Comparison of ENCODE assay signal across 8 cellular contexts in genomic region chr17:17237026-17237799, GRCh38. TPM values are rescaled to one million over a fixed set of nuclear protein-coding genes. Genes with fewer than 3 reads are reported as not detected.
DNase-seq lines count a peak whose midpoint lies in the region; ATAC-seq, FAIRE-seq and TF ChIP-seq lines count a peak whose summit lies in the region.

FLCN (minus strand) TSS chr17:17237168; CDS start chr17:17228137, 9,031 bp downstream.

- FAIRE-seq in GM12892 (lab: Jason Lieb, UNC) = peak; percentile 81

- peak; percentile 92 for TF ChIP-seq POLR2A in GM12892 (IDR thresholded peaks at IDR 0.05; ENCODE audit: low read depth, low read length)
- peak; percentile 67 to 69 for TF ChIP-seq POLR2A in adrenal gland (IDR thresholded peaks at IDR 0.05)
- peak in 1 of 2 donors; percentile 79 for TF ChIP-seq POLR2A in heart left ventricle (IDR thresholded peaks at IDR 0.05)

- peaks cover 16% of the 10 kb centered on the region for H3K4me1 Mint-ChIP-seq in type B pancreatic cell (ENCODE audit: unreplicated experiment)

- H3K36me3 ChIP-seq in adrenal gland (replicated peaks in 1 of 2) (peaks cover 0 to 4% of the 10 kb centered on the region in 2 donors), heart left ventricle (peaks cover 0 to 9% (median 5%) of the 10 kb centered on the region in 9 donors)

- no peaks in the 10 kb centered on the region for H3K9me3 Mint-ChIP-seq in type B pancreatic cell

- no peaks in the 10 kb centered on the region for H3K36me3 Mint-ChIP-seq in type B pancreatic cell

- intact Hi-C loops in adrenal gland (cut with DNase I) = no loop called here
- intact Hi-C loops in heart left ventricle (cut with DNase I) = loop anchor here in 5 of 10 donors (2.0 to 10.0 kb wide), 8 partner anchors 45 to 235 kb away; partner anchors contain the start of gene COPS3 (in 1 of the 5)
- intact Hi-C loops in posterior cingulate gyrus (cut with DNase I) = loop anchor here (2.0 kb wide), 2 partner anchors 32 to 44 kb away; partner anchors contain the start of gene COPS3

- H3K27ac ChIP-seq in adrenal gland = peak within 1 kb of the TSS; percentile 79 to 98 (median 97)
- H3K27ac ChIP-seq in heart left ventricle = peak within 1 kb of the TSS; percentile 92 to 99 (median 94)

- peak within 1 kb of the TSS; percentile 99 for H3K27ac Mint-ChIP-seq in type B pancreatic cell

- no peaks in the 10 kb centered on the region for H3K27me3 Mint-ChIP-seq in type B pancreatic cell

- H3K27me3 ChIP-seq in adrenal gland (no peaks in the 10 kb centered on the region), heart left ventricle (no peaks in the 10 kb centered on the region)

- peaks cover 13 to 28% of the 10 kb centered on the region in 2 donors for H3K4me1 ChIP-seq in adrenal gland (replicated peaks in 1 of 2)
- peaks cover 0 to 50% (median 29%) of the 10 kb centered on the region in 12 donors for H3K4me1 ChIP-seq in heart left ventricle

- H3K4me3 ChIP-seq in adrenal gland (peak within 1 kb of the TSS; percentile 79 to 100 (median 88)), heart left ventricle (peak within 1 kb of the TSS; percentile 77 to 100 (median 96))

- ATAC-seq in HG02798 (IDR thresholded peaks at IDR 0.05; ENCODE audit: poor library complexity, unreplicated experiment) (peak; percentile 86), heart left ventricle (peak; percentile 90 to 96 (median 94))

- WGBS in adrenal gland, 4 donors = 0 to 1% (median 0%) methylated on average over 27 to 53 of the region's 53 CpGs
- WGBS in heart left ventricle, 4 donors = 0% methylated on average over 33 to 53 of the region's 53 CpGs

- peak within 1 kb of the TSS; percentile 99 for H3K4me3 Mint-ChIP-seq in type B pancreatic cell

- peak; percentile 86 for DNase-seq in GM12892 (ENCODE audit: insufficient read length)
- DNase-seq in NCI-H1417 treated with DMSO at 0.1 percent for 48 hours (lab: John Stamatoyannopoulos, UW) = peak; percentile 71
- peak; percentile 84 to 89 (median 87) for DNase-seq in T-helper 1 cell
- peak; percentile 86 to 95 (median 91) for DNase-seq in adrenal gland
- DNase-seq in heart left ventricle = peak; percentile 93 to 96 (median 93)
- peak; percentile 90 to 99 (median 94) for DNase-seq in posterior cingulate gyrus
- DNase-seq in type B pancreatic cell (ENCODE audit: extremely low spot score, unreplicated experiment) = peak; percentile 83

- peak in 4 of 6 experiments; percentile 2 to 30 (median 16) for TF ChIP-seq CTCF in adrenal gland (IDR thresholded peaks at IDR 0.05)
- no peak for TF ChIP-seq CTCF in heart left ventricle (IDR thresholded peaks at IDR 0.05)
- TF ChIP-seq CTCF in type B pancreatic cell (conservative IDR thresholded peaks at IDR 0.05) = no peak

- H3K9me3 ChIP-seq in adrenal gland (replicated peaks in 1 of 3) (no peaks in the 10 kb centered on the region), heart left ventricle (no peaks in the 10 kb centered on the region)

RNA-seq across cellular contexts. Expression of gene FLCN, which starts in this region (rescaled TPM):
- 17.6 TPM for polyA plus RNA-seq in GM12892 (2012; ENCODE audit: missing spikeins)
- total RNA-seq in adrenal gland (100 to 1,000 TPM in 1 of 8 donors, 10 to 100 TPM in 7; 27.2 to 101 (median 40.0) TPM), heart left ventricle (100 to 1,000 TPM in 1 of 9 donors, 10 to 100 TPM in 8; 26.5 to 120 (median 32.6) TPM), type B pancreatic cell (ENCODE audit: low replicate concordance) (55.8 and 60.9 TPM in 2 replicates)
- polyA plus RNA-seq in adrenal gland (10 to 100 TPM; 10.2 to 45.5 (median 11.9) TPM), heart left ventricle (10 to 100 TPM; 21.1 to 44.3 TPM)

Comparison
In these comparisons a context has a peak if more than half of its experiments do, and no peak if none do; other contexts are left out.
1. Peak in every context shown above with its lines: DNase-seq, ATAC-seq, H3K4me3 ChIP-seq and H3K27ac ChIP-seq.
2. CTCF ChIP-seq: peak in adrenal gland (4 of 6); none in heart left ventricle (0 of 12) and type B pancreatic cell (single experiment).